In the genomic region with DNA sequence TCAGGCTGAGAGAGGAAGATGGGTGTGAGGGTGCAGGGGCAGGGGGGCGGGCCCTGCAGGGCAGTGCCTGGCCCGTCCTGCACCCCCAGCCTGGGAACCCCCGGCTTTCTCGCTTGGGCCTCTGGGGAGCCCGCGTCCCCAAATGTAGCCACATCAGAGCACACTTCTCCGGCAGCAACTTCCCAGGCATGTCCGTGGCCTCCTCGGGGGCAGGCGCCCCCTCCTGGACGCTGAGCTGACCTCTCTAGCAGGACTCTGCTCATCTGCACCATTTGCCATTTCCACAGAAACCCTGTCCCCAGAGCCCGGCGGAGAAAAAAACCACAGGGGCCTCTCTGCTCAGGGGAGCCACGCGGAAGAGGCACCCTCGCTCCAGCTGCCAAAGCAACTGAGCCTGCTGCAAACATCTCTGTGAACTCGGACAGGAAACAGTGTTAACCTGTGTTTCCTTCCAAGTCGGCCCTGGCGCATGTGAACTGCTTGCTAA, we compare ENCODE assay signal across 9 cellular contexts.
DNase-seq lines count a peak whose midpoint lies in the region; ATAC-seq, FAIRE-seq and TF ChIP-seq lines count a peak whose summit lies in the region.
"Had no signal": no experiment of that assay in that cellular context is flagged by ENCODE, and none has a peak within 500 bp of the region (broad histone marks: within the 10 kb centered on the region; RNA-seq: fewer than 3 reads in every experiment).

No MANE protein-coding gene starts in this region.

- H3K9me3 Mint-ChIP-seq in activated T-cell treated with anti-CD3 and anti-CD28 coated beads, Interleukin-2, amount 50 U/mL, for 24 hours = no peaks in the 10 kb centered on the region

- peak; percentile 87 for DNase-seq in AG08396 (ENCODE audit: low spot score)
- DNase-seq in GM19239 (ENCODE audit: insufficient read length, low spot score) = peak; percentile 98
- peak; percentile 64 for DNase-seq in activated T-cell treated with anti-CD3 and anti-CD28 coated beads, Interleukin-2, amount 50 U/mL, for 24 hours
- no peak for DNase-seq in left ventricle myocardium inferior
- DNase-seq in stimulated activated CD8-positive, alpha-beta memory T cell treated with anti-CD3 and anti-CD28 coated beads, Interleukin-7, amount 100 ng/mL, for 48 hours (ENCODE audit: extremely low read depth in 1 of 2, low read depth in 1 of 2) = peak; percentile 30 to 42
- no peak for DNase-seq in SK-N-DZ (ENCODE audit: low spot score)
- DNase-seq in suprapubic skin (ENCODE audit: low spot score in 2 of 2) = no peak

- no peak overlapping the region for H3K27ac ChIP-seq in left ventricle myocardium inferior (replicated peaks)
- H3K27ac ChIP-seq in suprapubic skin = no peak overlapping the region
- H3K27ac ChIP-seq: upper lobe of left lung had no signal

- H3K4me1 ChIP-seq in left ventricle myocardium inferior = peaks cover 6% of the 10 kb centered on the region
- no peaks in the 10 kb centered on the region for H3K4me1 ChIP-seq in suprapubic skin

- peaks cover 76% of the 10 kb centered on the region for H3K36me3 Mint-ChIP-seq in activated T-cell treated with anti-CD3 and anti-CD28 coated beads, Interleukin-2, amount 50 U/mL, for 24 hours (ENCODE audit: low read depth)

- H3K4me3 Mint-ChIP-seq in activated T-cell treated with anti-CD3 and anti-CD28 coated beads, Interleukin-2, amount 50 U/mL, for 24 hours = peak overlapping the region; percentile 6

- peaks cover 58% of the 10 kb centered on the region for H3K4me1 Mint-ChIP-seq in activated T-cell treated with anti-CD3 and anti-CD28 coated beads, Interleukin-2, amount 50 U/mL, for 24 hours (ENCODE audit: low read depth)

- H3K36me3 ChIP-seq in left ventricle myocardium inferior (peaks cover 20% of the 10 kb centered on the region), suprapubic skin (peaks cover 63% of the 10 kb centered on the region)

- TF ChIP-seq CTCF in left ventricle myocardium inferior (IDR thresholded peaks at IDR 0.05; ENCODE audit: borderline replicate concordance) (peak; percentile 51), suprapubic skin (IDR thresholded peaks at IDR 0.05) (no peak)

- WGBS in suprapubic skin = 53% methylated on average over 7 of the region's 19 CpGs

- H3K9me3 ChIP-seq in left ventricle myocardium inferior (replicated peaks) (no peaks in the 10 kb centered on the region), suprapubic skin (no peaks in the 10 kb centered on the region)
- H3K9me3 ChIP-seq: upper lobe of left lung had no signal

- no peak for TF ChIP-seq POLR2A in suprapubic skin (IDR thresholded peaks at IDR 0.05)

- peak overlapping the region; percentile 85 for H3K27ac Mint-ChIP-seq in activated T-cell treated with anti-CD3 and anti-CD28 coated beads, Interleukin-2, amount 50 U/mL, for 24 hours

- intact Hi-C loops in left ventricle myocardium inferior (cut with micrococcal nuclease) = no loop called here

- H3K27me3 ChIP-seq in left ventricle myocardium inferior (ENCODE audit: low read depth) = no peaks in the 10 kb centered on the region
- H3K27me3 ChIP-seq in suprapubic skin = no peaks in the 10 kb centered on the region
- H3K27me3 ChIP-seq: upper lobe of left lung had no signal

- H3K27me3 Mint-ChIP-seq in activated T-cell treated with anti-CD3 and anti-CD28 coated beads, Interleukin-2, amount 50 U/mL, for 24 hours = no peaks in the 10 kb centered on the region

- peak; percentile 94 for FAIRE-seq in GM19239 (lab: Jason Lieb, UNC)

- TF ChIP-seq EP300 in suprapubic skin (IDR thresholded peaks at IDR 0.05) = no peak

- H3K4me3 ChIP-seq in left ventricle myocardium inferior (no peak overlapping the region), suprapubic skin (no peak overlapping the region)
- H3K4me3 ChIP-seq: upper lobe of left lung had no signal

- peak; percentile 52 for ATAC-seq in HG03442 (IDR thresholded peaks at IDR 0.05; ENCODE audit: unreplicated experiment)

Comparison
In these comparisons a context has a peak if more than half of its experiments do, and no peak if none do; other contexts are left out.
1. DNase-seq: peak in AG08396 (single experiment), GM19239 (single experiment), activated T-cell treated with anti-CD3 and anti-CD28 coated beads, Interleukin-2, amount 50 U/mL, for 24 hours (single experiment) and stimulated activated CD8-positive, alpha-beta memory T cell treated with anti-CD3 and anti-CD28 coated beads, Interleukin-7, amount 100 ng/mL, for 48 hours (2 of 2); none in left ventricle myocardium inferior (single experiment), SK-N-DZ (single experiment) and suprapubic skin (0 of 2).